Comparison of ENCODE assay signal across 28 cellular contexts in genomic region chr2:107809835-107810234, GRCh38. TPM values are rescaled to one million over a fixed set of nuclear protein-coding genes. Genes with fewer than 3 reads are reported as not detected.
DNase-seq lines count a peak whose midpoint lies in the region; ATAC-seq and TF ChIP-seq lines count a peak whose summit lies in the region.
"Had no signal": no experiment of that assay in that cellular context is flagged by ENCODE, and none has a peak within 500 bp of the region (broad histone marks: within the 10 kb centered on the region; RNA-seq: fewer than 3 reads in every experiment).

No MANE protein-coding gene starts in this region.

- H3F3A ChIP-seq in PC-3 (ENCODE audit: low read length, unreplicated experiment), result no peaks in the 10 kb centered on the region

- no peak for ATAC-seq in PC-3
- peak; percentile 60 for ATAC-seq in upper lobe of right lung
- ATAC-seq in GM21576 (IDR thresholded peaks at IDR 0.05; ENCODE audit: unreplicated experiment), result no peak
- no peak for ATAC-seq in HG03521 (IDR thresholded peaks at IDR 0.05; ENCODE audit: unreplicated experiment)
- ATAC-seq: naive thymus-derived CD8-positive, alpha-beta T cell; stimulated activated naive CD8-positive, alpha-beta T cell treated with anti-CD3 and anti-CD28 coated beads, Interleukin-15, amount 100 ng/mL, for 72 hours had no signal

- peaks cover 40% of the 10 kb centered on the region for H3K4me1 ChIP-seq in PC-3 (ENCODE audit: insufficient read depth, low read length)
- no peaks in the 10 kb centered on the region for H3K4me1 ChIP-seq in upper lobe of right lung
- H3K4me1 ChIP-seq: SJCRH30, spleen, transverse colon had no signal

- POLR2A ChIA-PET in PC-3 (lab: Charles Lee; ENCODE audit: unreplicated experiment), result no interaction called here

- H3K4me2 ChIP-seq in PC-3 (ENCODE audit: low read length), result no peak overlapping the region

- H3K27ac ChIP-seq in PC-3 (ENCODE audit: low read length), result peak overlapping the region; percentile 81; the same call in 1 of the 2 replicates
- H3K27ac ChIP-seq in upper lobe of right lung, result no peak overlapping the region
- H3K27ac ChIP-seq: dorsolateral prefrontal cortex, SJCRH30, spleen, transverse colon had no signal

- BruUV-seq in PC-3 (replicated peaks; lab: Mats Ljungman, UMichigan), result no TSS peak

- H2AFZ ChIP-seq in PC-3 (ENCODE audit: low read length), result 0 out of 2 replicates have a peak overlapping the region, but pooled peaks have one; percentile 67

- no peak overlapping the region for H3K4me3 ChIP-seq in PC-3 (ENCODE audit: low read length)
- no peak overlapping the region for H3K4me3 ChIP-seq in upper lobe of right lung
- H3K4me3 ChIP-seq: dorsolateral prefrontal cortex, SJCRH30, spleen, transverse colon had no signal

- no peaks in the 10 kb centered on the region for H4K20me1 ChIP-seq in PC-3 (ENCODE audit: low read length)

- TF ChIP-seq CTCF in PC-3 (conservative IDR thresholded peaks at IDR 0.05; ENCODE audit: low read depth, low read length), result no peak
- no peak for TF ChIP-seq CTCF in upper lobe of right lung (IDR thresholded peaks at IDR 0.05)

- intact Hi-C loops in PC-3 (cut with micrococcal nuclease), result loop anchor here (10.0 kb wide), 1 partner anchor 155 kb away; no protein-coding TSS in a partner anchor
- intact Hi-C loops in upper lobe of right lung (cut with DNase I), result no loop called here

- no peaks in the 10 kb centered on the region for H3K9me2 ChIP-seq in PC-3 (replicated peaks; ENCODE audit: low read length)

- CTCF ChIA-PET in PC-3 (lab: Charles Lee), result no interaction called here

- no peaks in the 10 kb centered on the region for H3K79me2 ChIP-seq in PC-3 (ENCODE audit: low read length)

- H3K9me3 ChIP-seq in PC-3 (ENCODE audit: low read length), result no peaks in the 10 kb centered on the region
- no peaks in the 10 kb centered on the region for H3K9me3 ChIP-seq in upper lobe of right lung
- H3K9me3 ChIP-seq: SJCRH30, transverse colon had no signal

- H3K36me3 ChIP-seq in PC-3 (ENCODE audit: low read depth, low read length) (no peaks in the 10 kb centered on the region), upper lobe of right lung (no peaks in the 10 kb centered on the region)
- H3K36me3 ChIP-seq: SJCRH30, spleen, transverse colon had no signal

- DNase-seq in NCI-H2196 (lab: John Stamatoyannopoulos, UW; ENCODE audit: unreplicated experiment), result peak; percentile 39
- no peak for DNase-seq in NCI-H2196 treated with DMSO at 0.1 percent for 48 hours (lab: John Stamatoyannopoulos, UW; ENCODE audit: unreplicated experiment)
- peak; percentile 40 for DNase-seq in NCI-H2107 (lab: John Stamatoyannopoulos, UW)
- DNase-seq in PC-3, result no peak
- DNase-seq in upper lobe of right lung, result no peak
- DNase-seq in cortex of kidney (lab: John Stamatoyannopoulos, UW), result no peak
- DNase-seq: activated CD4-positive, alpha-beta T cell treated with anti-CD3 and anti-CD28 coated beads, Interleukin-2, amount 10 ng/mL, durations not matched to agents 24 days and 14 days; aorta; central memory CD4-positive, alpha-beta T cell; dorsolateral prefrontal cortex; GOT3; naive thymus-derived CD8-positive, alpha-beta T cell; NCI-H1930; retina; SJCRH30; spleen; stimulated activated CD4-positive, alpha-beta T cell treated with anti-CD3 and anti-CD28 coated beads, Interleukin-4, amount 100 ng/mL, for 24 hours; stimulated activated naive CD8-positive, alpha-beta T cell treated with anti-CD3 and anti-CD28 coated beads, Interleukin-15, amount 100 ng/mL, for 72 hours; transverse colon had no signal

- H3K27me3 ChIP-seq in PC-3 (ENCODE audit: low read length), result no peaks in the 10 kb centered on the region
- no peaks in the 10 kb centered on the region for H3K27me3 ChIP-seq in upper lobe of right lung
- H3K27me3 ChIP-seq: dorsolateral prefrontal cortex, SJCRH30, spleen, transverse colon had no signal

- no peak overlapping the region for H3K9ac ChIP-seq in PC-3 (ENCODE audit: low read length)

RNA-seq across cellular contexts. Expression of gene RGPD4, which starts 16.9 kb away (rescaled TPM):
- not detected in 2 replicates for total RNA-seq in PC-3 (2014; rRNA removed)
- total RNA-seq in upper lobe of right lung, result 0.23 TPM
- total RNA-seq: A673; activated CD4-positive, alpha-beta T cell treated with anti-CD3 and anti-CD28 coated beads, Interleukin-2, amount 10 ng/mL, durations not matched to agents 24 days and 14 days; epithelial cell of proximal tubule; fibroblast of villous mesenchyme; M059J; mesenteric fat pad; omental fat pad; SJCRH30; T-helper 1 cell treated with Interleukin-12 subunit alpha and Interleukin-12 subunit beta and Interleukin-4 antibody, amounts not matched to agents 30 ng/mL and 1 ng/mL, for 36 hours; transverse colon had no signal

Comparison
In these comparisons a context has a peak if more than half of its experiments do, and no peak if none do; other contexts are left out.
1. DNase-seq: peak in NCI-H2196 (single experiment) and NCI-H2107 (single experiment); none in NCI-H2196 treated with DMSO at 0.1 percent for 48 hours (single experiment), PC-3 (single experiment), upper lobe of right lung (single experiment) and cortex of kidney (single experiment).